25 cellular contexts compared by ENCODE assay signal in the genomic region with DNA sequence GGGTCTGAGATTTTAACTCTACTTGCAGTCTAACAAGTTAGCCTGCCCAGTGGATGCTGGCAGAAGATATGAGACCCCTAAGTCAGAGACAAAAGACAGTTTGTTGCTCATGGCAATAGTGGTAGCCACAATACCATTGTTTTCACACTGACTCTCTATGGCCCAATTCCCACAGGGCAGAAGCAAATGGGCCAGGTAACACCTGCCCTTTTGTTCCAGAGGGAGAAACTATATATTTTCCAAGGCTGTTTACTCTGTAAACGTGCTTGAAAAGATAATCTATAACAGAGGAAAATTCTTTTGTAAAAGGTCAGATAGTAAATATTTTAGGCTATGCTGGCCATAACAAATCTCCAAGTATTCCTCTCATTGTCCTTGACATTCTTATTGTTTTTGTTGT. TPM values are rescaled to one million over a fixed set of nuclear protein-coding genes. Genes with fewer than 3 reads are reported as not detected.
"Had no signal": no experiment of that assay in that cellular context is flagged by ENCODE, and none has a peak within 500 bp of the region (broad histone marks: within the 10 kb centered on the region; RNA-seq: fewer than 3 reads in every experiment).

No MANE protein-coding gene starts in this region.

- H3K4me3 ChIP-seq: breast epithelium, colonic mucosa, K562 had no signal

- H3K4me1 ChIP-seq: breast epithelium, colonic mucosa had no signal

- H3K9me3 ChIP-seq: breast epithelium, colonic mucosa had no signal

- H3K27me3 ChIP-seq: breast epithelium, colonic mucosa had no signal

- DNase-seq: activated CD4-positive, alpha-beta T cell treated with anti-CD3 and anti-CD28 coated beads for 48 hours; activated CD4-positive, alpha-beta T cell treated with anti-CD3 and anti-CD28 coated beads, Interleukin-2, amount 50 U/mL, for 4 hours; activated CD4-positive, CD25-positive, alpha-beta regulatory T cell treated with anti-CD3 and anti-CD28 coated beads, Interleukin-2, amount 50 U/mL, for 72 hours; activated CD8-positive, alpha-beta memory T cell treated with anti-CD3 and anti-CD28 coated beads, Interleukin-2, amount 50 U/mL, for 48 hours; activated CD8-positive, alpha-beta T cell treated with anti-CD3 and anti-CD28 coated beads, Interleukin-2, amount 10 ng/mL, durations not matched to agents 7 days and 5 days; activated effector memory CD4-positive, alpha-beta T cell treated with Interleukin-2 at 50 U/mL for 16 hours; activated naive CD4-positive, alpha-beta T cell; activated T-cell treated with anti-CD3 and anti-CD28 coated beads, Interleukin-2, amount 50 U/mL, for 24 hours; aorta; caudate nucleus; colonic mucosa; Kasumi-1; NCI-H1694; NCI-H2029 treated with DMSO at 0.1 percent for 48 hours; NCI-H2227 treated with DMSO at 0.1 percent for 48 hours; NCI-H526; SIG-M5; T-helper 17 cell; T-helper 9 cell had no signal

- H3K36me3 ChIP-seq: breast epithelium, colonic mucosa had no signal

- ATAC-seq: activated CD8-positive, alpha-beta T cell treated with anti-CD3 and anti-CD28 coated beads, Interleukin-2, amount 10 ng/mL, durations not matched to agents 7 days and 5 days; K562; T-helper 17 cell; WTC11 had no signal

- H3K27ac ChIP-seq: breast epithelium, colonic mucosa had no signal

RNA-seq across cellular contexts. Expression of gene NPNT, which starts 57.2 kb away (rescaled TPM):
- total RNA-seq: activated CD8-positive, alpha-beta T cell treated with anti-CD3 and anti-CD28 coated beads, Interleukin-2, amount 10 ng/mL, durations not matched to agents 7 days and 5 days; activated T-helper 1 cell treated with anti-CD3 and anti-CD28 coated beads, Interleukin-12 subunit alpha, Interleukin-12 subunit beta, Interleukin-2, Interleukin-4 antibody, amounts not matched to agents 30 ng/mL and 10 ng/mL and 1 ng/mL, durations not matched to agents 14 hours and 24 hours and 36 hours; OCI-LY7; RPMI7951; T-helper 17 cell had no signal
- polyA plus RNA-seq: K562 had no signal
